ENCODE assay signal across 8 cellular contexts in the genomic region with DNA sequence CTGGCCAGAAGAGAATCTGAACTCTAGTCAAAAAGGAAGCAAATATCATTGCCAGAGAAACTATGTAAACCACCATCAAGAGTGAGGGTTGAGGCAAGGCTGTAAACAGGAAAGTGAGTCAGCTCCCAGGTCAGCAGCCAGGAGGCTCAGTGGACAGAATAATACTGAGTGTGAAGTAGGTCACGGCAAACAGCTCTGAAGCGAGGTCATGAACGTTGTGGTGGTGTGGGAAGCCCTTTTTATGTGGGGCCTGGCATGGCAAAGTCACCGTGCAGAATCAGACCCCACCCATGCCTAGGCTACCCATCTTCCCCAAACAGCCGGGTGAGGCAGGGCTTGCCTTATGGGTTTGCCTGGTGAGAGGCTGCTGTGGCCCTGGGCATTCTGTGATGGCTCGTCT. TPM values are rescaled to one million over a fixed set of nuclear protein-coding genes. Genes with fewer than 3 reads are reported as not detected.
DNase-seq lines count a peak whose midpoint lies in the region; ATAC-seq and TF ChIP-seq lines count a peak whose summit lies in the region.

No MANE protein-coding gene starts in this region.

- no peaks in the 10 kb centered on the region for H3K27me3 ChIP-seq in left ventricle myocardium inferior (ENCODE audit: low read depth)

- ATAC-seq in GM19035 (IDR thresholded peaks at IDR 0.05; ENCODE audit: unreplicated experiment): peak; percentile 46
- ATAC-seq in HG03354 (IDR thresholded peaks at IDR 0.05; ENCODE audit: poor library complexity, severe bottlenecking, unreplicated experiment): no peak

- H3K4me1 ChIP-seq in left ventricle myocardium inferior: peaks cover 66% of the 10 kb centered on the region

- no peaks in the 10 kb centered on the region for H3K9me3 ChIP-seq in left ventricle myocardium inferior (replicated peaks)

- peak; percentile 79 for DNase-seq in activated effector memory CD4-positive, alpha-beta T cell treated with Interleukin-2 at 50 U/mL for 16 hours
- DNase-seq in left ventricle myocardium inferior (peak; percentile 45), RPMI8226 (no peak), foreskin melanocyte (no peak)
- DNase-seq in stimulated activated CD4-positive, alpha-beta T cell treated with anti-CD3 and anti-CD28 coated beads, Interleukin-2, amount 100 ng/mL, for 24 hours: peak; percentile 24 to 53

- no peaks in the 10 kb centered on the region for H3K36me3 ChIP-seq in left ventricle myocardium inferior

- TF ChIP-seq CTCF in left ventricle myocardium inferior (IDR thresholded peaks at IDR 0.05; ENCODE audit: borderline replicate concordance): peak; percentile 17

- intact Hi-C loops in left ventricle myocardium inferior (cut with micrococcal nuclease): no loop called here

- no peak overlapping the region for H3K4me3 ChIP-seq in left ventricle myocardium inferior

- peak overlapping the region; percentile 88 for H3K27ac ChIP-seq in left ventricle myocardium inferior (replicated peaks)

TF ChIP-seq in PFSK-1, 5 proteins besides CTCF, POLR2A, EP300 and RAD21:
- TF ChIP-seq FOXP2 (optimal IDR thresholded peaks at IDR 0.05; ENCODE audit: borderline replicate concordance, extremely low read depth, extremely low read length, insufficient read depth): peak; percentile 99
- TF ChIP-seq POLR2AphosphoS5 (IDR thresholded peaks at IDR 0.05; ENCODE audit: low read depth, low read length): no peak

RNA-seq across cellular contexts. Expression of gene THBS1, which starts 43.9 kb away (rescaled TPM):
- polyA plus RNA-seq in PFSK-1 (2012; ENCODE audit: insufficient read length, low read depth): 8.9 TPM
- total RNA-seq in left ventricle myocardium inferior: 47.4 TPM

Comparison
In these comparisons a context has a peak if more than half of its experiments do, and no peak if none do; other contexts are left out.
1. DNase-seq: peak in activated effector memory CD4-positive, alpha-beta T cell treated with Interleukin-2 at 50 U/mL for 16 hours (single experiment), left ventricle myocardium inferior (single experiment) and stimulated activated CD4-positive, alpha-beta T cell treated with anti-CD3 and anti-CD28 coated beads, Interleukin-2, amount 100 ng/mL, for 24 hours (2 of 2); none in RPMI8226 (single experiment) and foreskin melanocyte (single experiment).